In the genomic region with DNA sequence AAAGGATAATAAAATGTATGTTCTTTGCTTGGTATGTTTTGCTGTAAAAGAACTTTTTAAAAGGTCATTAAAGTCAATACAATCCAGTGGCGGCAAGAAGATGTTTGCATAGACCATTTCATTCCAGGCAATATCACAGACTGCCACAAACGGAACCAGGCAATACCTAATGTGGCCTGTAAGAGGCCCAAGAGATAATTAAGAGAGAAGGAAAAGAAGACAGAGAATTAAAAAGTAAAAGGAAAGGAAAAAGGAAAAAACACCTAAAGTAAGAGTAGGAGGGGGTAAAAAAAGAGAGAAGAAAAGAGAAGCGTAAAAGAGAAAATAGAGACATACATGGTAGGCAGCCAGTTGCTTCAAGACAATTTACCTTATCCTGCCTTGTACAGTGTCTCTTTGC, we compare ENCODE assay signal across 22 cellular contexts. TPM values are rescaled to one million over a fixed set of nuclear protein-coding genes. Genes with fewer than 3 reads are reported as not detected.
A peak's percentile ranks its signal among the peaks of the same experiment; 100 is the strongest.
DNase-seq lines count a peak whose midpoint lies in the region; ATAC-seq, FAIRE-seq and TF ChIP-seq lines count a peak whose summit lies in the region.
"Had no signal": no experiment of that assay in that cellular context is flagged by ENCODE, and none has a peak within 500 bp of the region (broad histone marks: within the 10 kb centered on the region; RNA-seq: fewer than 3 reads in every experiment).

No MANE protein-coding gene starts in this region.

- POLR2A ChIA-PET in HepG2 (lab: Yijun Ruan, JAX), result no interaction called here

- FAIRE-seq in HepG2 (lab: Jason Lieb, UNC), result no peak
- FAIRE-seq: A549, D721Med, GM12892, GM18507, HTR-8/SVneo had no signal

- H3K4me3 Mint-ChIP-seq in endothelial cell (ENCODE audit: unreplicated experiment) (no peak overlapping the region), progenitor cell of endocrine pancreas (ENCODE audit: low read depth) (no peak overlapping the region)
- H3K4me3 Mint-ChIP-seq: CD4-positive, alpha-beta T cell; IgD-negative memory B cell had no signal

- H3K9me3 Mint-ChIP-seq in endothelial cell (ENCODE audit: unreplicated experiment) (no peaks in the 10 kb centered on the region), progenitor cell of endocrine pancreas (ENCODE audit: low read depth) (no peaks in the 10 kb centered on the region)
- H3K9me3 Mint-ChIP-seq: CD4-positive, alpha-beta T cell; IgD-negative memory B cell had no signal

- H3K4me1 ChIP-seq in HepG2 (ENCODE audit: insufficient read depth, low read length) (peaks cover 7% of the 10 kb centered on the region), right lobe of liver (peaks cover 0 to 1% (median 0%) of the 10 kb centered on the region in 4 donors)

- H3K9ac ChIP-seq in HepG2 (ENCODE audit: insufficient read depth, low read depth, low read length), result no peak overlapping the region

- H4K20me1 ChIP-seq in HepG2 (ENCODE audit: insufficient read depth, low read length), result no peaks in the 10 kb centered on the region

- peak; percentile 74 for ATAC-seq in HepG2
- no peak for ATAC-seq in right lobe of liver
- ATAC-seq: A549 had no signal

- in situ Hi-C loops in HepG2 (cut with HindIII; ENCODE audit: extremely low pct_ligation_motif_present, low pct_unique_long_range_greater_than_20kb), result loop anchor here (5.0 kb wide), 3 partner anchors 138 to 402 kb away; no protein-coding TSS in a partner anchor

- no peak for TF ChIP-seq RAD21 in HepG2 (CRISPR knock-in tag; IDR thresholded peaks at IDR 0.05)

- H2AFZ ChIP-seq in HepG2 (ENCODE audit: low read length), result no peak overlapping the region

- 34% methylated on average over 3 of the region's 3 CpGs for WGBS in HepG2 (ENCODE audit: low lambda C conversion rate)
- 90% methylated on average over 3 of the region's 3 CpGs for WGBS in right lobe of liver (ENCODE audit: insufficient coverage, low coverage, low lambda C conversion rate, missing lambda C conversion rate)

- H3K27ac Mint-ChIP-seq in endothelial cell (ENCODE audit: unreplicated experiment), result no peak overlapping the region
- peak overlapping the region; percentile 39 for H3K27ac Mint-ChIP-seq in progenitor cell of endocrine pancreas
- H3K27ac Mint-ChIP-seq: CD4-positive, alpha-beta T cell; IgD-negative memory B cell had no signal

- H3K36me3 ChIP-seq in HepG2 (replicated peaks in 1 of 2; ENCODE audit: control insufficient read depth in 1 of 2, insufficient read depth in 2 of 2, low read length in 2 of 2) (no peaks in the 10 kb centered on the region), right lobe of liver (no peaks in the 10 kb centered on the region)

- H3K36me3 Mint-ChIP-seq in endothelial cell (ENCODE audit: low read depth, unreplicated experiment), result no peaks in the 10 kb centered on the region
- no peaks in the 10 kb centered on the region for H3K36me3 Mint-ChIP-seq in progenitor cell of endocrine pancreas (ENCODE audit: insufficient read depth)
- H3K36me3 Mint-ChIP-seq: IgD-negative memory B cell had no signal

- no peak for TF ChIP-seq CTCF in HepG2 (CRISPR knock-in tag; IDR thresholded peaks at IDR 0.05)
- TF ChIP-seq CTCF in right lobe of liver (IDR thresholded peaks at IDR 0.05), result no peak
- TF ChIP-seq CTCF in endothelial cell (IDR thresholded peaks at IDR 0.05; ENCODE audit: unreplicated experiment), result peak; percentile 13
- TF ChIP-seq CTCF in progenitor cell of endocrine pancreas (IDR thresholded peaks at IDR 0.05; ENCODE audit: unreplicated experiment), result peak; percentile 38

- no peak for DNase-seq in HepG2 (ENCODE audit: low spot score)
- DNase-seq in right lobe of liver, result no peak
- no peak for DNase-seq in endothelial cell (ENCODE audit: low spot score)
- no peak for DNase-seq in progenitor cell of endocrine pancreas (ENCODE audit: low spot score, unreplicated experiment)
- no peak for DNase-seq in NCI-H146 treated with DMSO at 0.1 percent for 48 hours (lab: John Stamatoyannopoulos, UW; ENCODE audit: unreplicated experiment)
- no peak for DNase-seq in kidney glomerular epithelial cell (lab: John Stamatoyannopoulos, UW)
- DNase-seq in retina, result no peak
- DNase-seq: AML-193; Caco-2; CD4-positive, alpha-beta T cell; GDM1; GOT3; H7; KBM-7 had no signal

- H3K4me1 Mint-ChIP-seq in endothelial cell (ENCODE audit: unreplicated experiment) (peaks cover 3% of the 10 kb centered on the region), progenitor cell of endocrine pancreas (ENCODE audit: low read depth) (peaks cover 18% of the 10 kb centered on the region)

- TF ChIP-seq EP300 in HepG2 (IDR thresholded peaks at IDR 0.05; ENCODE audit: low read depth in 2 of 2, low read length in 2 of 2) (no peak), HepG2 (CRISPR knock-in tag; IDR thresholded peaks at IDR 0.05; ENCODE audit: borderline replicate concordance) (no peak)

- H3K27ac ChIP-seq in HepG2 (ENCODE audit: extremely low read length, insufficient read depth, low read length) (no peak overlapping the region), right lobe of liver (no peak overlapping the region)
- H3K27ac ChIP-seq: 22Rv1, A549, C4-2B had no signal

- intact Hi-C loops in HepG2 (cut with micrococcal nuclease; ENCODE audit: unreplicated experiment), result no loop called here
- intact Hi-C loops in right lobe of liver (cut with DNase I), result loop anchor here in 1 of 2 donors (10.0 kb wide), 1 partner anchor 175 kb away; no protein-coding TSS in a partner anchor

- H3K27me3 Mint-ChIP-seq in endothelial cell (ENCODE audit: unreplicated experiment), result peaks cover 3% of the 10 kb centered on the region
- H3K27me3 Mint-ChIP-seq in progenitor cell of endocrine pancreas, result peaks cover 4% of the 10 kb centered on the region
- H3K27me3 Mint-ChIP-seq: IgD-negative memory B cell had no signal

- BruUV-seq in HepG2 (replicated peaks; lab: Mats Ljungman, UMichigan), result no TSS peak

- CTCF ChIA-PET in HepG2 (lab: Yijun Ruan, JAX; ENCODE audit: low intra/inter-chr PET ratio, low total read pairs), result interaction anchor here (7.8 kb wide), 1 partner anchor 183 kb away, joined by 216 read pairs; no protein-coding TSS in a partner anchor

- H3K4me2 ChIP-seq in HepG2 (ENCODE audit: low read depth, low read length), result no peak overlapping the region
- H3K4me2 ChIP-seq: A549 had no signal

- H3K27me3 ChIP-seq in HepG2 (ENCODE audit: control insufficient read depth in 1 of 2, insufficient read depth in 2 of 2, low read length in 2 of 2), result peaks cover 0 to 2% of the 10 kb centered on the region in 2 experiments; a peak in 1 of 5 replicates
- no peaks in the 10 kb centered on the region for H3K27me3 ChIP-seq in right lobe of liver

- TF ChIP-seq POLR2A in HepG2 (IDR thresholded peaks at IDR 0.05; ENCODE audit: insufficient read depth in 1 of 2, low read depth in 2 of 2, low read length in 2 of 2) (no peak), right lobe of liver (IDR thresholded peaks at IDR 0.05) (no peak)

- H3K79me2 ChIP-seq in HepG2 (ENCODE audit: insufficient read depth, low read length), result no peaks in the 10 kb centered on the region

- H3K9me3 ChIP-seq in HepG2 (ENCODE audit: low read length) (no peaks in the 10 kb centered on the region), right lobe of liver (no peaks in the 10 kb centered on the region)
- H3K9me3 ChIP-seq: A549, Caco-2 had no signal

- no peak overlapping the region for H3K4me3 ChIP-seq in HepG2 (replicated peaks in 1 of 3; ENCODE audit: insufficient read depth in 1 of 3, low read depth in 2 of 3, low read length in 3 of 3)
- no peak overlapping the region for H3K4me3 ChIP-seq in right lobe of liver
- H3K4me3 ChIP-seq: A549 had no signal

TF ChIP-seq in HepG2, 621 proteins besides CTCF, POLR2A, EP300 and RAD21:
- peak; percentile 18 for TF ChIP-seq ZNF282 (IDR thresholded peaks at IDR 0.05; ENCODE audit: partially characterized antibody)
- no peak for TF ChIP-seq CHD2 (IDR thresholded peaks at IDR 0.05; ENCODE audit: low read depth, low read length)

RNA-seq across cellular contexts. Expression of gene ARHGAP5, which starts 6.8 kb away (rescaled TPM):
- 144 and 251 TPM in 2 replicates for total RNA-seq in HepG2 (2016; rRNA removed; fragmentation: Illumina TruSeq; extraction: Trizol)
- total RNA-seq in HepG2 (2016; cell fraction: cytosol; rRNA removed; fragmentation: Illumina TruSeq; extraction: Trizol; ENCODE audit: low read depth), result 107 and 120 TPM in 2 replicates
- 143 and 234 TPM in 2 replicates for total RNA-seq in HepG2 (2016; cell fraction: insoluble cytoplasmic fraction; rRNA removed; fragmentation: Illumina TruSeq; extraction: Trizol)
- total RNA-seq in HepG2 (2016; cell fraction: membrane; rRNA removed; fragmentation: Illumina TruSeq; extraction: Trizol), result 251 and 354 TPM in 2 replicates
- total RNA-seq in HepG2 (2016; cell fraction: nucleus; rRNA removed; fragmentation: Illumina TruSeq; extraction: Trizol), result 126 and 127 TPM in 2 replicates
- 33.2 and 33.7 TPM in 2 replicates for polyA plus RNA-seq in HepG2 (2011; rRNA removed)
- 9.5 and 23.4 TPM in 2 replicates for polyA plus RNA-seq in HepG2 (2011; cell fraction: cytosol; rRNA removed)
- polyA plus RNA-seq in HepG2 (2011; cell fraction: nucleus; rRNA removed), result 16.4 and 21.5 TPM in 2 replicates
- polyA plus RNA-seq in HepG2 (2012), result 66.9 and 68.2 TPM in 2 replicates
- 7.1 and 8.7 TPM in 2 replicates for polyA plus RNA-seq in HepG2 (2016; cell fraction: cytosol; fragmentation: Illumina TruSeq; extraction: Trizol; ENCODE audit: low read depth)
- 97.2 and 109 TPM in 2 replicates for polyA plus RNA-seq in HepG2 (2016; cell fraction: insoluble cytoplasmic fraction; fragmentation: Illumina TruSeq; extraction: Trizol; ENCODE audit: low read depth)
- 24.4 and 27.7 TPM in 2 replicates for polyA plus RNA-seq in HepG2 (2016; cell fraction: membrane; fragmentation: Illumina TruSeq; extraction: Trizol; ENCODE audit: low read depth)
- 58.3 and 60.5 TPM in 2 replicates for polyA plus RNA-seq in HepG2 (2016; cell fraction: nucleus; fragmentation: Illumina TruSeq; extraction: Trizol; ENCODE audit: insufficient read depth, low read depth)
- 32.3 and 33.4 TPM in 2 replicates for polyA minus RNA-seq in HepG2 (2011; rRNA and poly(A)+ RNA removed; ENCODE audit: low replicate concordance)
- polyA minus RNA-seq in HepG2 (2011; cell fraction: cytosol; rRNA and poly(A)+ RNA removed), result 126 and 147 TPM in 2 replicates
- 187 and 220 TPM in 2 replicates for polyA minus RNA-seq in HepG2 (2011; cell fraction: nucleus; rRNA and poly(A)+ RNA removed)
- total RNA-seq in right lobe of liver, result 10 to 100 TPM; 32.0 to 60.5 (median 50.1) TPM
- 78.4 TPM for total RNA-seq in endothelial cell (ENCODE audit: unreplicated experiment)
- total RNA-seq in progenitor cell of endocrine pancreas, result 176 and 182 TPM in 2 replicates

Comparison
In these comparisons a context has a peak if more than half of its experiments do, and no peak if none do; other contexts are left out.
1. CTCF ChIP-seq: peak in endothelial cell (single experiment) and progenitor cell of endocrine pancreas (single experiment); none in HepG2 (single experiment) and right lobe of liver (0 of 4).